Comparison of ENCODE assay signal across 14 cellular contexts in the genomic region with DNA sequence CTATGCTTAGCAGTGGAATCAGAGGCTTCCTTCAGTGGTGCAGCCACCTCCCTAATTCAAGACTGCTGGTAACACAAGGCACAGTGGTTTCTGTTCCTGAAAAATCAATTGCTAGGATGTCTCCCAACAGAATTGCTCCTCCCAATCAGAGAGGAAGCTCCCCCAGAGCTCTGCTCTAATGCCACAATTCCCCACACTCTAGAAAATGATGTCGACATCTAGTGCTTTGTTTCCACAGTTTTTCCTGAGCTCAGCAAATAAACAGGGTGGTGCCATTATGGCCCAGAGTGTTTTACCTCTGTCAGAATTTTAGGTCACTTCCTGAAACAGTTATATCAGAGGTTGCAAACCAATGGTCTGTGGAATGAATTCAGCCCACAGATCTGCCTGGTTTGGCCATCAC. TPM values are rescaled to one million over a fixed set of nuclear protein-coding genes. Genes with fewer than 3 reads are reported as not detected.
A peak's percentile ranks its signal among the peaks of the same experiment; 100 is the strongest.
DNase-seq lines count a peak whose midpoint lies in the region; ATAC-seq, FAIRE-seq and TF ChIP-seq lines count a peak whose summit lies in the region.
"Had no signal": no experiment of that assay in that cellular context is flagged by ENCODE, and none has a peak within 500 bp of the region (broad histone marks: within the 10 kb centered on the region; RNA-seq: fewer than 3 reads in every experiment).

No MANE protein-coding gene starts in this region.

- H3K36me3 Mint-ChIP-seq in WTC11, result no peaks in the 10 kb centered on the region; the same call in 1 of the 2 replicates

- intact Hi-C loops in heart right ventricle (cut with DNase I), result no loop called here
- intact Hi-C loops in pancreas (cut with DNase I), result no loop called here

- no peak overlapping the region for H3K27ac Mint-ChIP-seq in WTC11
- H3K27ac Mint-ChIP-seq: activated CD8-positive, alpha-beta memory T cell treated with anti-CD3 and anti-CD28 coated beads, Interleukin-2, amount 10 ng/mL, durations not matched to agents 7 days and 5 days; stimulated activated effector memory CD8-positive, alpha-beta T cell treated with anti-CD3 and anti-CD28 coated beads, Interleukin-12 subunit alpha, Interleukin-12 subunit beta, amount 100 ng/mL, for 72 hours had no signal

- FAIRE-seq in GM12891 (lab: Jason Lieb, UNC) (no peak), pancreas (lab: Jason Lieb, UNC) (no peak)

- TF ChIP-seq CTCF in heart right ventricle (IDR thresholded peaks at IDR 0.05) (no peak), pancreas (IDR thresholded peaks at IDR 0.05) (no peak), WTC11 (IDR thresholded peaks at IDR 0.05) (no peak)

- no peaks in the 10 kb centered on the region for H3K27me3 ChIP-seq in heart right ventricle
- no peaks in the 10 kb centered on the region for H3K27me3 ChIP-seq in pancreas

- POLR2A ChIA-PET in WTC11 (lab: Charles Lee), result interaction anchor here (0.9 kb wide), 1 partner anchor 25 kb away, joined by 3 read pairs; a partner anchor contains a TSS

- H3K4me3 ChIP-seq in heart right ventricle, result no peak overlapping the region
- H3K4me3 ChIP-seq in pancreas, result no peak overlapping the region

- 53 to 61% methylated on average over 1 of the region's 1 CpG for WGBS in heart right ventricle, 2 donors
- 67 to 72% methylated on average over 1 of the region's 1 CpG for WGBS in pancreas, 2 donors

- H3K27ac ChIP-seq in heart right ventricle, result peak overlapping the region in 1 of 10 donors; percentile 69
- peak overlapping the region in 1 of 4 donors; percentile 28 for H3K27ac ChIP-seq in pancreas

- H3K4me1 Mint-ChIP-seq in WTC11, result peaks cover 5% of the 10 kb centered on the region

- H3K36me3 ChIP-seq in heart right ventricle, result peaks cover 0 to 27% (median 0%) of the 10 kb centered on the region in 9 donors
- H3K36me3 ChIP-seq in pancreas, result no peaks in the 10 kb centered on the region

- DNase-seq in GM12891 (ENCODE audit: insufficient read length, low spot score) (no peak), NOMO-1 treated with DMSO at 0.1 percent for 48 hours (lab: John Stamatoyannopoulos, UW; ENCODE audit: unreplicated experiment) (peak; percentile 62), heart right ventricle (no peak), pancreas (no peak), NCI-H2081 (lab: John Stamatoyannopoulos, UW) (no peak), NCI-H69 (lab: John Stamatoyannopoulos, UW) (no peak), WTC11 (ENCODE audit: low spot score) (no peak)
- DNase-seq: activated CD8-positive, alpha-beta memory T cell treated with anti-CD3 and anti-CD28 coated beads, Interleukin-2, amount 10 ng/mL, durations not matched to agents 7 days and 5 days; AML-193; DMS153; NCI-H1694 had no signal

- H3K27me3 Mint-ChIP-seq in WTC11 (ENCODE audit: low read depth), result no peaks in the 10 kb centered on the region
- H3K27me3 Mint-ChIP-seq: activated CD8-positive, alpha-beta memory T cell treated with anti-CD3 and anti-CD28 coated beads, Interleukin-2, amount 10 ng/mL, durations not matched to agents 7 days and 5 days had no signal

- H3K9me3 ChIP-seq in heart right ventricle (no peaks in the 10 kb centered on the region), pancreas (no peaks in the 10 kb centered on the region)

- TF ChIP-seq POLR2A in GM12891 (IDR thresholded peaks at IDR 0.05; ENCODE audit: low read depth, low read length), result no peak

- H3K4me1 ChIP-seq in heart right ventricle (no peaks in the 10 kb centered on the region), pancreas (peaks cover 0 to 6% (median 6%) of the 10 kb centered on the region in 3 donors)

- no peaks in the 10 kb centered on the region for H3K9me3 Mint-ChIP-seq in WTC11
- H3K9me3 Mint-ChIP-seq: stimulated activated effector memory CD8-positive, alpha-beta T cell treated with anti-CD3 and anti-CD28 coated beads, Interleukin-12 subunit alpha, Interleukin-12 subunit beta, amount 100 ng/mL, for 72 hours had no signal

- ATAC-seq in heart right ventricle, result peak in 6 of 8 donors; percentile 14 to 74 (median 50)
- peak in 3 of 4 donors; percentile 29 to 67 (median 60) for ATAC-seq in pancreas
- ATAC-seq in HG03139 (IDR thresholded peaks at IDR 0.05; ENCODE audit: unreplicated experiment), result no peak
- ATAC-seq in WTC11, result no peak
- ATAC-seq: activated CD8-positive, alpha-beta memory T cell treated with anti-CD3 and anti-CD28 coated beads, Interleukin-2, amount 10 ng/mL, durations not matched to agents 7 days and 5 days; Panc1; stimulated activated effector memory CD8-positive, alpha-beta T cell treated with anti-CD3 and anti-CD28 coated beads, Interleukin-12 subunit alpha, Interleukin-12 subunit beta, amount 100 ng/mL, for 72 hours had no signal

- no peak overlapping the region for H3K4me3 Mint-ChIP-seq in WTC11
- H3K4me3 Mint-ChIP-seq: activated CD8-positive, alpha-beta memory T cell treated with anti-CD3 and anti-CD28 coated beads, Interleukin-2, amount 10 ng/mL, durations not matched to agents 7 days and 5 days; stimulated activated effector memory CD8-positive, alpha-beta T cell treated with anti-CD3 and anti-CD28 coated beads, Interleukin-12 subunit alpha, Interleukin-12 subunit beta, amount 100 ng/mL, for 72 hours had no signal

- CTCF ChIA-PET in WTC11 (lab: Charles Lee), result interaction anchor here (1.0 to 1.6 kb wide), 2 partner anchors 25 to 129 kb away, joined by 3 to 7 read pairs; a partner anchor contains a TSS

TF ChIP-seq in GM12891, 5 proteins besides CTCF, POLR2A, EP300 and RAD21:
- TF ChIP-seq POLR2AphosphoS5 (IDR thresholded peaks at IDR 0.05; ENCODE audit: low read depth, low read length) (no peak), SPI1 (IDR thresholded peaks at IDR 0.05; ENCODE audit: low read depth, low read length) (peak; percentile 51; the same call in 1 of the 2 replicates), TAF1 (IDR thresholded peaks at IDR 0.05; ENCODE audit: low read depth, low read length) (no peak)

TF ChIP-seq in WTC11, 78 proteins besides CTCF, POLR2A, EP300 and RAD21:
- no peak for TF ChIP-seq FOXP1 (CRISPR knock-in tag; IDR thresholded peaks at IDR 0.05; ENCODE audit: borderline replicate concordance)
- no peak for TF ChIP-seq ZNF138 (CRISPR knock-in tag; conservative IDR thresholded peaks at IDR 0.05)
- no peak for TF ChIP-seq ZNF396 (CRISPR knock-in tag; IDR thresholded peaks at IDR 0.05; ENCODE audit: borderline replicate concordance)
- no peak for TF ChIP-seq RELA (CRISPR knock-in tag; IDR thresholded peaks at IDR 0.05; ENCODE audit: borderline replicate concordance)
- TF ChIP-seq MXD4 (CRISPR knock-in tag; IDR thresholded peaks at IDR 0.05; ENCODE audit: borderline replicate concordance), result no peak
- TF ChIP-seq GABPB1 (CRISPR knock-in tag; IDR thresholded peaks at IDR 0.05), result no peak

RNA-seq across cellular contexts. Expression of a gene that starts 24.7 kb away (rescaled TPM):
- 8.4 TPM for polyA plus RNA-seq in GM12891 (2012; ENCODE audit: low read depth, missing spikeins)
- total RNA-seq in heart right ventricle (10 to 100 TPM; 13.1 to 19.3 (median 15.0) TPM), pancreas (10 to 100 TPM; 10.3 to 17.3 (median 13.7) TPM), WTC11 (2021) (10.4 to 12.6 TPM (median 12.0 TPM) in 3 replicates)
- polyA plus RNA-seq in heart right ventricle (1 to 10 TPM; 3.9 to 7.1 TPM), pancreas (10 to 100 TPM; 10.2 to 14.9 TPM)

Comparison
In these comparisons a context has a peak if more than half of its experiments do, and no peak if none do; other contexts are left out.
1. ATAC-seq: peak in heart right ventricle (6 of 8) and pancreas (3 of 4); none in HG03139 (single experiment) and WTC11 (single experiment).